16 cellular contexts compared by ENCODE assay signal in the genomic region with DNA sequence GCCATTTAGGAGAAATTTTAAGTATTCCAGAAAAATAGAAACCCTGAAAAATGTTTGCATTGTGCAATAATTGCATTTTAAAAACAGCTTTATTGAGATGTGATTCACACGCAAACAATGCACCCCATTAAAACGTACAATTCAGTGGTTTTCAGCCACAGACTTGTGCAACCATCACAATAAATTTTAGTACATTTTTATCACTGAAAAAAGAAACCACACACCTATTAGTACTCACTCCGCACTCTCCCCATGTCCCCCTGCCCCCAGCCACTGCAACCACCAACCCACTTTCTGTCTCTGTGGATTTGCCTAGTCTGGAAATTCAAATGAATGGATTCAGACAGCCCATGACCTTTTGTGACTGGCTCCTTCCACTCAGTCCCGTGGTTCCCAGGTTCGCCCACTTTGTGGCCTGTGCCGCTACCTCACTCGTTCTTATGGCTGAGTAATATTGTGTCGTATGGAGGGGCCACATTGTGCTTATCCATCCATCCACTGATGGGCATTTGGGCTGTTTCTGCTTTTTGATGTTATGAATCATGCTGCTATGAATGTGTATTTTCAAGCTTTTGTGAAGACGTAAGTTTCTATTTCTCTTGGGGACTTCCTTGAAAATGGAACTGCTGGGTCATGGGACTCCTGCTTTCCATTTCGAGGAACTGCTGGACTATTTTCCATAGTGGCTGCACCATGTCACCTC.
A peak's percentile ranks its signal among the peaks of the same experiment; 100 is the strongest.
DNase-seq lines count a peak whose midpoint lies in the region; ATAC-seq and FAIRE-seq lines count a peak whose summit lies in the region.
"Had no signal": no experiment of that assay in that cellular context is flagged by ENCODE, and none has a peak within 500 bp of the region (broad histone marks: within the 10 kb centered on the region; RNA-seq: fewer than 3 reads in every experiment).

No MANE protein-coding gene starts in this region.

- H3K4me3 Mint-ChIP-seq in activated T-helper 17 cell treated with anti-CD3 and anti-CD28 coated beads, Interleukin-2, amount 50 U/mL, for 72 hours = no peak overlapping the region
- H3K4me3 Mint-ChIP-seq: CD14-positive monocyte had no signal

- ATAC-seq in activated T-helper 17 cell treated with anti-CD3 and anti-CD28 coated beads, Interleukin-2, amount 50 U/mL, for 72 hours (replicated peaks) = peak; percentile 64
- no peak for ATAC-seq in HG03025 (IDR thresholded peaks at IDR 0.05; ENCODE audit: low FRiP score, unreplicated experiment)
- ATAC-seq: lower lobe of right lung had no signal

- H3K4me1 Mint-ChIP-seq in activated T-helper 17 cell treated with anti-CD3 and anti-CD28 coated beads, Interleukin-2, amount 50 U/mL, for 72 hours = peaks cover 5% of the 10 kb centered on the region
- H3K4me1 Mint-ChIP-seq: CD14-positive monocyte had no signal

- DNase-seq in A172 (ENCODE audit: low spot score) = peak; percentile 56
- peak; percentile 83 for DNase-seq in GM03348 (ENCODE audit: low spot score)
- DNase-seq in glomerular visceral epithelial cell (ENCODE audit: extremely low spot score) = peak; percentile 70
- no peak for DNase-seq in NCI-H526 treated with DMSO at 0.1 percent for 48 hours (lab: John Stamatoyannopoulos, UW)
- DNase-seq in GM19239 (ENCODE audit: insufficient read length, low spot score) = no peak
- no peak for DNase-seq in NCI-H2227 treated with DMSO at 0.1 percent for 48 hours (lab: John Stamatoyannopoulos, UW)
- DNase-seq: amygdala; effector memory CD4-positive, alpha-beta T cell; lower lobe of right lung; NCI-H1105 treated with DMSO at 0.1 percent for 48 hours; occipital lobe; SJCRH30; stimulated activated CD4-positive, alpha-beta T cell treated with anti-CD3 and anti-CD28 coated beads, Interleukin-15, amount 100 ng/mL, for 24 hours had no signal

- FAIRE-seq in GM19239 (lab: Jason Lieb, UNC) = no peak

- no peaks in the 10 kb centered on the region for H3K9me3 Mint-ChIP-seq in activated T-helper 17 cell treated with anti-CD3 and anti-CD28 coated beads, Interleukin-2, amount 50 U/mL, for 72 hours
- H3K9me3 Mint-ChIP-seq: CD14-positive monocyte had no signal

- peaks cover 20% of the 10 kb centered on the region for H3K27me3 Mint-ChIP-seq in activated T-helper 17 cell treated with anti-CD3 and anti-CD28 coated beads, Interleukin-2, amount 50 U/mL, for 72 hours

- no peak overlapping the region for H3K27ac Mint-ChIP-seq in activated T-helper 17 cell treated with anti-CD3 and anti-CD28 coated beads, Interleukin-2, amount 50 U/mL, for 72 hours

- H3K36me3 Mint-ChIP-seq in activated T-helper 17 cell treated with anti-CD3 and anti-CD28 coated beads, Interleukin-2, amount 50 U/mL, for 72 hours (ENCODE audit: low read depth) = no peaks in the 10 kb centered on the region
- H3K36me3 Mint-ChIP-seq: CD14-positive monocyte had no signal

Comparison
In these comparisons a context has a peak if more than half of its experiments do, and no peak if none do; other contexts are left out.
1. DNase-seq: peak in A172 (single experiment), GM03348 (single experiment) and glomerular visceral epithelial cell (single experiment); none in NCI-H526 treated with DMSO at 0.1 percent for 48 hours (single experiment), GM19239 (single experiment) and NCI-H2227 treated with DMSO at 0.1 percent for 48 hours (single experiment).